ENCODE assay signal across 11 cellular contexts in the genomic region with DNA sequence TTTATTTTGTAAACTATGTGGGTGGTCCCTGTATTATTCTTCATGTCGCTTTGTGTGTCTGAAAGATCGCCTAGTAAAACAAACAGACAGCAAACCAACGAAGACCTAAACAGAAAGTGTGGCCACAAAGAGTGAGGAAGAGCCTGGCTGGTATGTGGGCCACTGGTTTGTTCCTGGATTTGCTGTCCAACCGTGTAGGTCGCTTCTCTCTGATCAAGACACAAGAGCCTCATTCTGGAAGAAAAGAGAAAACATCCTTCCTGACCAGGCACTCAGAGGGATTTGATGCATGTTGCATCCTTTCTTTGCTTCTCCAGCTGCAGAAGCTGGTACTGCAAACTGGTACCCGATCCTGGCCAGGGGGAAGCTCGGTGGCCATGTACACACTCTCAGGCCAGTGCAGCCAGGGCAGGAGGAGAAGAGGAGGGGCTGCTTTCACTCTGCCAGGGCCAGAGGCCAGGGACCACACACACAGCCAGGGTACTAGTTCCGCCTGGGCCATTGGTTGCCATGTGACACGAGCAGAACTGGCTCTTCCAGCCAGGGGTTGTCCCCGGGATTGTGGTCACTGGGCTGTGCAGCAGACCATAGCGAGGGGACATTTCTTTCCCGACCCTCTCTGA. TPM values are rescaled to one million over a fixed set of nuclear protein-coding genes. Genes with fewer than 3 reads are reported as not detected.
DNase-seq lines count a peak whose midpoint lies in the region; ATAC-seq, FAIRE-seq and TF ChIP-seq lines count a peak whose summit lies in the region.
"Had no signal": no experiment of that assay in that cellular context is flagged by ENCODE, and none has a peak within 500 bp of the region (broad histone marks: within the 10 kb centered on the region; RNA-seq: fewer than 3 reads in every experiment).

No MANE protein-coding gene starts in this region.

- H3K36me3 Mint-ChIP-seq in CD8-positive, alpha-beta T cell, result peaks cover 10% of the 10 kb centered on the region

- H3K4me3 ChIP-seq in neuron (ENCODE audit: low read length), result peak overlapping the region; percentile 34
- H3K4me3 ChIP-seq in CD8-positive, alpha-beta T cell (ENCODE audit: low read depth, low read length), result no peak overlapping the region
- H3K4me3 ChIP-seq in uterus, result no peak overlapping the region

- H3K9me3 Mint-ChIP-seq in CD8-positive, alpha-beta T cell, result no peaks in the 10 kb centered on the region

- FAIRE-seq in endometrium (lab: Jason Lieb, UNC), result peak; percentile 12

- intact Hi-C loops in CD8-positive, alpha-beta T cell (cut with DNase I, micrococcal nuclease), result no loop called here
- intact Hi-C loops in uterus (cut with DNase I; ENCODE audit: low total_unique reads), result no loop called here

- H3K27ac Mint-ChIP-seq in CD8-positive, alpha-beta T cell, result no peak overlapping the region

- H3K9me3 ChIP-seq in neuron (ENCODE audit: low read length), result peaks cover 2% of the 10 kb centered on the region
- no peaks in the 10 kb centered on the region for H3K9me3 ChIP-seq in CD8-positive, alpha-beta T cell (ENCODE audit: low read length)
- H3K9me3 ChIP-seq in uterus, result no peaks in the 10 kb centered on the region

- H3K27ac ChIP-seq in CD8-positive, alpha-beta T cell (ENCODE audit: low read depth, low read length), result no peak overlapping the region
- H3K27ac ChIP-seq in uterus, result no peak overlapping the region

- H3K4me1 Mint-ChIP-seq in CD8-positive, alpha-beta T cell (ENCODE audit: low read depth), result peaks cover 56% of the 10 kb centered on the region

- no peaks in the 10 kb centered on the region for H3K27me3 ChIP-seq in neuron (ENCODE audit: insufficient read depth, low read length)
- no peaks in the 10 kb centered on the region for H3K27me3 ChIP-seq in CD8-positive, alpha-beta T cell (ENCODE audit: insufficient read depth, low read length)
- peaks cover 0 to 5% of the 10 kb centered on the region in 2 donors for H3K27me3 ChIP-seq in uterus

- peaks cover 17% of the 10 kb centered on the region for H3K4me1 ChIP-seq in neuron (ENCODE audit: insufficient read depth, low read length)
- H3K4me1 ChIP-seq in CD8-positive, alpha-beta T cell (ENCODE audit: insufficient read depth, low read length), result peaks cover 31% of the 10 kb centered on the region
- peaks cover 0 to 4% of the 10 kb centered on the region in 2 donors for H3K4me1 ChIP-seq in uterus

- ATAC-seq in CD8-positive, alpha-beta T cell, result no peak

- no peak for TF ChIP-seq CTCF in CD8-positive, alpha-beta T cell (IDR thresholded peaks at IDR 0.05)
- no peak for TF ChIP-seq CTCF in uterus (IDR thresholded peaks at IDR 0.05)

- CTCF ChIA-PET in CD8-positive, alpha-beta T cell (lab: Charles Lee), result interaction anchor here (0.9 to 1.9 kb wide), 2 partner anchors 8 to 57 kb away, joined by 3 to 5 read pairs; no protein-coding TSS in a partner anchor

- H2AFZ ChIP-seq in neuron (ENCODE audit: low read depth, low read length), result peak overlapping the region; percentile 35

- H3K27me3 Mint-ChIP-seq in CD8-positive, alpha-beta T cell (ENCODE audit: low read depth), result no peaks in the 10 kb centered on the region

- no peak for TF ChIP-seq POLR2A in uterus (IDR thresholded peaks at IDR 0.05)

- POLR2A ChIA-PET in CD8-positive, alpha-beta T cell (lab: Charles Lee), result no interaction called here

- no peak overlapping the region for H3K4me3 Mint-ChIP-seq in CD8-positive, alpha-beta T cell

- H3K36me3 ChIP-seq in neuron (ENCODE audit: insufficient read depth, low read length), result no peaks in the 10 kb centered on the region
- H3K36me3 ChIP-seq in CD8-positive, alpha-beta T cell (ENCODE audit: insufficient read depth, low read length), result no peaks in the 10 kb centered on the region
- no peaks in the 10 kb centered on the region for H3K36me3 ChIP-seq in uterus

- DNase-seq in C1 segment of cervical spinal cord (lab: John Stamatoyannopoulos, UW) (peak in 13 of 14 donors; percentile 4 to 80 (median 31)), NCI-H2227 treated with DMSO at 0.1 percent for 48 hours (lab: John Stamatoyannopoulos, UW) (peak; percentile 67), OCI-M1 (lab: John Stamatoyannopoulos, UW) (no peak), uterus (no peak)
- DNase-seq in CD8-positive, alpha-beta T cell, result no peak
- DNase-seq in activated effector memory CD4-positive, alpha-beta T cell treated with Interleukin-2 at 50 U/mL for 16 hours, result no peak
- DNase-seq: activated naive CD4-positive, alpha-beta T cell treated with Interleukin-2 at 50 U/mL for 16 hours; NCI-H1092 had no signal

RNA-seq across cellular contexts. Expression of gene SHISAL2A, which starts 3.8 kb away (rescaled TPM):
- total RNA-seq in CD8-positive, alpha-beta T cell, result 10 to 100 TPM; 20.9 to 21.3 TPM
- total RNA-seq in uterus, result under 1 TPM in 2 of 4 donors, not detected in 2; 0.28 to 0.49 TPM
- total RNA-seq: pulmonary artery endothelial cell had no signal

RNA-seq across cellular contexts. Expression of gene GPX7, which starts 27.0 kb away (rescaled TPM):
- total RNA-seq in CD8-positive, alpha-beta T cell, result 10 to 100 TPM; 10.7 to 11.1 TPM
- total RNA-seq in uterus, result 100 to 1,000 TPM in 1 of 4 donors, 10 to 100 TPM in 1, 1 to 10 TPM in 2; 1.8 to 125 (median 9.6) TPM

Comparison
In these comparisons a context has a peak if more than half of its experiments do, and no peak if none do; other contexts are left out.
1. DNase-seq: peak in C1 segment of cervical spinal cord (13 of 14) and NCI-H2227 treated with DMSO at 0.1 percent for 48 hours (single experiment); none in CD8-positive, alpha-beta T cell (0 of 7), activated effector memory CD4-positive, alpha-beta T cell treated with Interleukin-2 at 50 U/mL for 16 hours (single experiment), OCI-M1 (single experiment) and uterus (0 of 2).
2. RNA of gene SHISAL2A, which starts 3.8 kb away (total RNA-seq): 20.9 to 21.3 TPM in CD8-positive, alpha-beta T cell; 0.28 to 0.49 TPM in uterus; every median in the first group is over 10 times any median in the second.